In genomic region chr15:67542462-67543347, GRCh38 we compare ENCODE assay signal across 8 cellular contexts. TPM values are rescaled to one million over a fixed set of nuclear protein-coding genes. Genes with fewer than 3 reads are reported as not detected.
DNase-seq lines count a peak whose midpoint lies in the region; ATAC-seq and TF ChIP-seq lines count a peak whose summit lies in the region.

Gene MAP2K5, plus strand, starts transcription at chr15:67542703. Its CDS starts 633 bp downstream, at chr15:67543336.

- intact Hi-C loops in A673 (cut with micrococcal nuclease; ENCODE audit: unreplicated experiment), result no loop called here
- intact Hi-C loops in activated T-helper 2 cell treated with anti-CD3 and anti-CD28 coated beads, Interferon-gamma antibody, Interleukin-2, Interleukin-4, amounts not matched to agents 10 μg/mL and 5 μg/mL and 100 μg/mL, durations not matched to agents 14 hours and 24 hours and 36 hours (cut with micrococcal nuclease), result loop anchor here (1.0 kb wide), 1 partner anchor 21 kb away; the partner anchor contains the start of gene C15orf61

- H3K4me3 Mint-ChIP-seq in activated T-helper 2 cell treated with anti-CD3 and anti-CD28 coated beads, Interferon-gamma antibody, Interleukin-2, Interleukin-4, amounts not matched to agents 10 μg/mL and 5 μg/mL and 100 μg/mL, durations not matched to agents 14 hours and 24 hours and 36 hours (ENCODE audit: low read depth), result peak within 1 kb of the TSS; percentile 90
- H3K4me3 Mint-ChIP-seq in nephron, result peak within 1 kb of the TSS; percentile 98 to 100 (median 98)

- peaks cover 4% of the 10 kb centered on the region for H3K27me3 Mint-ChIP-seq in activated T-helper 2 cell treated with anti-CD3 and anti-CD28 coated beads, Interferon-gamma antibody, Interleukin-2, Interleukin-4, amounts not matched to agents 10 μg/mL and 5 μg/mL and 100 μg/mL, durations not matched to agents 14 hours and 24 hours and 36 hours (ENCODE audit: low read depth)
- peaks cover 3% of the 10 kb centered on the region for H3K27me3 Mint-ChIP-seq in nephron (ENCODE audit: low read depth)

- H3K9me3 ChIP-seq in A673 (ENCODE audit: low read depth, low read length, poor library complexity, severe bottlenecking), result no peaks in the 10 kb centered on the region

- H3K27me3 ChIP-seq in A673 (replicated peaks; ENCODE audit: insufficient read depth, low read depth, low read length, poor library complexity), result no peaks in the 10 kb centered on the region

- H3K4me3 ChIP-seq in A673 (ENCODE audit: low read depth, low read length, poor library complexity, severe bottlenecking) (peak within 1 kb of the TSS; percentile 66), fibroblast of pulmonary artery (replicated peaks; ENCODE audit: low read depth, low read length) (peak within 1 kb of the TSS; percentile 91)

- CTCF ChIA-PET in A673 (lab: Charles Lee) (no interaction called here), RWPE1 (lab: Yijun Ruan, JAX) (no interaction called here)

- peak; percentile 49 for ATAC-seq in GM18909 (IDR thresholded peaks at IDR 0.05; ENCODE audit: poor library complexity, unreplicated experiment)

- TF ChIP-seq CTCF in A673 (conservative IDR thresholded peaks at IDR 0.05; ENCODE audit: low read depth, low read length) (no peak), RWPE1 (conservative IDR thresholded peaks at IDR 0.05; ENCODE audit: low read depth) (no peak), fibroblast of pulmonary artery (IDR thresholded peaks at IDR 0.05; ENCODE audit: low read length, missing control alignments) (no peak), nephron (IDR thresholded peaks at IDR 0.05; ENCODE audit: unreplicated experiment in 3 of 3) (no peak)

- H3K9me3 Mint-ChIP-seq in activated T-helper 2 cell treated with anti-CD3 and anti-CD28 coated beads, Interferon-gamma antibody, Interleukin-2, Interleukin-4, amounts not matched to agents 10 μg/mL and 5 μg/mL and 100 μg/mL, durations not matched to agents 14 hours and 24 hours and 36 hours, result no peaks in the 10 kb centered on the region
- no peaks in the 10 kb centered on the region for H3K9me3 Mint-ChIP-seq in nephron

- peaks cover 4% of the 10 kb centered on the region for H3K36me3 ChIP-seq in A673 (ENCODE audit: insufficient read depth, low read length, poor library complexity, severe bottlenecking)

- peaks cover 44% of the 10 kb centered on the region for H3K4me1 Mint-ChIP-seq in activated T-helper 2 cell treated with anti-CD3 and anti-CD28 coated beads, Interferon-gamma antibody, Interleukin-2, Interleukin-4, amounts not matched to agents 10 μg/mL and 5 μg/mL and 100 μg/mL, durations not matched to agents 14 hours and 24 hours and 36 hours (ENCODE audit: low read depth)
- H3K4me1 Mint-ChIP-seq in nephron, result peaks cover 25% of the 10 kb centered on the region

- H3K4me1 ChIP-seq in A673 (ENCODE audit: insufficient read depth, low read length, poor library complexity, severe bottlenecking), result peaks cover 12% of the 10 kb centered on the region

- H3K27ac Mint-ChIP-seq in activated T-helper 2 cell treated with anti-CD3 and anti-CD28 coated beads, Interferon-gamma antibody, Interleukin-2, Interleukin-4, amounts not matched to agents 10 μg/mL and 5 μg/mL and 100 μg/mL, durations not matched to agents 14 hours and 24 hours and 36 hours, result peak within 1 kb of the TSS; percentile 88
- peak within 1 kb of the TSS; percentile 94 to 98 (median 98) for H3K27ac Mint-ChIP-seq in nephron

- POLR2A ChIA-PET in A673 (lab: Charles Lee; ENCODE audit: low non-redundant PET), result no interaction called here
- POLR2A ChIA-PET in RWPE1 (lab: Yijun Ruan, JAX; ENCODE audit: low non-redundant PET), result no interaction called here

- H3K27ac ChIP-seq in A673 (ENCODE audit: low read depth, low read length, poor library complexity, severe bottlenecking) (peak within 1 kb of the TSS; percentile 87), RWPE1 (peak within 1 kb of the TSS; percentile 84)

- peak; percentile 88 for DNase-seq in A673 (ENCODE audit: low spot score)
- peak; percentile 72 for DNase-seq in HuH-7.5 (ENCODE audit: low spot score)
- DNase-seq in RWPE1 (ENCODE audit: low spot score), result peak; percentile 77
- DNase-seq in activated T-helper 2 cell treated with anti-CD3 and anti-CD28 coated beads, Interferon-gamma antibody, Interleukin-2, Interleukin-4, amounts not matched to agents 10 μg/mL and 5 μg/mL and 100 μg/mL, durations not matched to agents 14 hours and 24 hours and 36 hours (ENCODE audit: low spot score), result peak; percentile 81
- peak; percentile 68 for DNase-seq in fibroblast of pulmonary artery (ENCODE audit: low read depth)
- peak; percentile 77 for DNase-seq in stimulated activated naive CD4-positive, alpha-beta T cell treated with Interleukin-2 at 50 U/mL for 16 hours (lab: John Stamatoyannopoulos, UW)

- peaks cover 17% of the 10 kb centered on the region for H3K36me3 Mint-ChIP-seq in activated T-helper 2 cell treated with anti-CD3 and anti-CD28 coated beads, Interferon-gamma antibody, Interleukin-2, Interleukin-4, amounts not matched to agents 10 μg/mL and 5 μg/mL and 100 μg/mL, durations not matched to agents 14 hours and 24 hours and 36 hours (ENCODE audit: low read depth)
- H3K36me3 Mint-ChIP-seq in nephron (ENCODE audit: low read depth), result peaks cover 14% of the 10 kb centered on the region

- BruUV-seq in A673 (replicated peaks; lab: Mats Ljungman, UMichigan), result no TSS peak

RNA-seq across cellular contexts. Expression of gene MAP2K5, which starts in this region (rescaled TPM):
- total RNA-seq in A673 (2021), result 52.6 and 62.8 TPM in 2 replicates
- total RNA-seq in activated T-helper 2 cell treated with anti-CD3 and anti-CD28 coated beads, Interferon-gamma antibody, Interleukin-2, Interleukin-4, amounts not matched to agents 10 μg/mL and 5 μg/mL and 100 μg/mL, durations not matched to agents 14 hours and 24 hours and 36 hours, result 24.1 and 25.9 TPM in 2 replicates

Comparison
In these comparisons a context has a peak if more than half of its experiments do, and no peak if none do; other contexts are left out.
1. Peak in every context shown above with its lines: DNase-seq, ATAC-seq, H3K4me3 ChIP-seq and H3K27ac ChIP-seq.